In genomic region chr1:3213730-3214129, GRCh38 we compare ENCODE assay signal across 31 cellular contexts.
DNase-seq lines count a peak whose midpoint lies in the region; TF ChIP-seq lines count a peak whose summit lies in the region.
"Had no signal": no experiment of that assay in that cellular context is flagged by ENCODE, and none has a peak within 500 bp of the region (broad histone marks: within the 10 kb centered on the region; RNA-seq: fewer than 3 reads in every experiment).

No MANE protein-coding gene starts in this region.

- no peaks in the 10 kb centered on the region for H3K9me3 Mint-ChIP-seq in activated CD4-positive, alpha-beta memory T cell treated with anti-CD3 and anti-CD28 coated beads, Interleukin-2, amount 10 ng/mL, durations not matched to agents 7 days and 5 days
- H3K9me3 Mint-ChIP-seq: activated CD4-positive, alpha-beta T cell treated with anti-CD3 and anti-CD28 coated beads, Interleukin-2, amount 10 ng/mL, durations not matched to agents 7 days and 5 days; activated naive CD4-positive, alpha-beta T cell treated with anti-CD3 and anti-CD28 coated beads for 36 hours; CD8-positive, alpha-beta memory T cell; dendritic cell treated with granulocyte-macrophage colony-stimulating factor and Interleukin-4, amounts not matched to agents 40 ng/mL and 50 ng/mL, for 4 days; endodermal cell; H9; IgD-negative memory B cell; immature natural killer cell; natural killer cell treated with Interleukin-12 subunit alpha and Interleukin-12 subunit beta and Interleukin-15 and Interleukin-18, amount 100 ng/mL, for 72 hours; type B pancreatic cell had no signal

- H3K27me3 ChIP-seq in BE2C (peaks cover 4% of the 10 kb centered on the region), adrenal gland (peaks cover 8% of the 10 kb centered on the region)
- H3K27me3 ChIP-seq: cardiac muscle cell had no signal

- no peaks in the 10 kb centered on the region for H3K4me1 ChIP-seq in BE2C
- H3K4me1 ChIP-seq in adrenal gland (replicated peaks in 1 of 2): no peaks in the 10 kb centered on the region

- no peaks in the 10 kb centered on the region for H3K36me3 ChIP-seq in BE2C
- H3K36me3 ChIP-seq in adrenal gland (replicated peaks in 1 of 2): no peaks in the 10 kb centered on the region
- H3K36me3 ChIP-seq: cardiac muscle cell, esophagus squamous epithelium, lower lobe of right lung had no signal

- POLR2A ChIA-PET in activated CD4-positive, alpha-beta memory T cell treated with anti-CD3 and anti-CD28 coated beads, Interleukin-2, amount 10 ng/mL, durations not matched to agents 7 days and 5 days (lab: Charles Lee): no interaction called here

- no peak for TF ChIP-seq POLR2A in adrenal gland (IDR thresholded peaks at IDR 0.05)

- H3K27ac Mint-ChIP-seq in activated CD4-positive, alpha-beta memory T cell treated with anti-CD3 and anti-CD28 coated beads, Interleukin-2, amount 10 ng/mL, durations not matched to agents 7 days and 5 days: no peak overlapping the region
- H3K27ac Mint-ChIP-seq: activated CD4-positive, alpha-beta T cell treated with anti-CD3 and anti-CD28 coated beads, Interleukin-2, amount 10 ng/mL, durations not matched to agents 7 days and 5 days; activated naive CD4-positive, alpha-beta T cell treated with anti-CD3 and anti-CD28 coated beads for 36 hours; B cell; CD8-positive, alpha-beta memory T cell; dendritic cell treated with granulocyte-macrophage colony-stimulating factor and Interleukin-4, amounts not matched to agents 40 ng/mL and 50 ng/mL, for 4 days; endodermal cell; H9; IgD-negative memory B cell; immature natural killer cell; natural killer cell treated with Interleukin-12 subunit alpha and Interleukin-12 subunit beta and Interleukin-15 and Interleukin-18, amount 100 ng/mL, for 72 hours; type B pancreatic cell had no signal

- H3K36me3 Mint-ChIP-seq in activated CD4-positive, alpha-beta memory T cell treated with anti-CD3 and anti-CD28 coated beads, Interleukin-2, amount 10 ng/mL, durations not matched to agents 7 days and 5 days (ENCODE audit: low read depth): no peaks in the 10 kb centered on the region
- H3K36me3 Mint-ChIP-seq: CD8-positive, alpha-beta memory T cell; IgD-negative memory B cell; immature natural killer cell; natural killer cell treated with Interleukin-12 subunit alpha and Interleukin-12 subunit beta and Interleukin-15 and Interleukin-18, amount 100 ng/mL, for 72 hours; type B pancreatic cell had no signal

- no peaks in the 10 kb centered on the region for H3K4me1 Mint-ChIP-seq in activated CD4-positive, alpha-beta memory T cell treated with anti-CD3 and anti-CD28 coated beads, Interleukin-2, amount 10 ng/mL, durations not matched to agents 7 days and 5 days
- H3K4me1 Mint-ChIP-seq: activated CD4-positive, alpha-beta T cell treated with anti-CD3 and anti-CD28 coated beads, Interleukin-2, amount 10 ng/mL, durations not matched to agents 7 days and 5 days; B cell; CD8-positive, alpha-beta memory T cell; endodermal cell; IgD-negative memory B cell; immature natural killer cell had no signal

- intact Hi-C loops in adrenal gland (cut with DNase I): no loop called here

- peak; percentile 18 for DNase-seq in BE2C
- peak in 4 of 7 donors; percentile 16 to 52 (median 40) for DNase-seq in adrenal gland
- peak; percentile 64 for DNase-seq in kidney tubule cell (ENCODE audit: low spot score)
- DNase-seq in renal cortical epithelial cell (ENCODE audit: low read depth): peak; percentile 52
- no peak for DNase-seq in activated naive CD4-positive, alpha-beta T cell treated with anti-CD3 and anti-CD28 coated beads, Interleukin-2, amount 50 U/mL, for 16 hours
- DNase-seq in activated CD4-positive, alpha-beta T cell treated with anti-CD3 and anti-CD28 coated beads for 4 hours: no peak
- no peak for DNase-seq in activated CD4-positive, alpha-beta memory T cell treated with anti-CD3 and anti-CD28 coated beads, Interleukin-2, amount 10 ng/mL, durations not matched to agents 7 days and 5 days
- no peak for DNase-seq in NCI-H510A treated with DMSO at 0.1 percent for 48 hours (lab: John Stamatoyannopoulos, UW)
- DNase-seq: activated CD4-positive, alpha-beta T cell treated with anti-CD3 and anti-CD28 coated beads, Interleukin-2, amount 10 ng/mL, durations not matched to agents 7 days and 5 days; activated naive CD4-positive, alpha-beta T cell treated with anti-CD3 and anti-CD28 coated beads for 36 hours; amygdala; CD8-positive, alpha-beta memory T cell; DMS153; endodermal cell; esophagus squamous epithelium; foreskin melanocyte; GDM1; H9; hypothalamus; immature natural killer cell; lower lobe of right lung; NCI-H446 treated with DMSO at 0.1 percent for 48 hours; posterior cingulate gyrus; stimulated activated CD8-positive, alpha-beta memory T cell treated with anti-CD3 and anti-CD28 coated beads, Interleukin-4, amount 100 ng/mL, for 48 hours had no signal

- H3K4me3 ChIP-seq in BE2C (ENCODE audit: low read depth, low read length): no peak overlapping the region
- H3K4me3 ChIP-seq in adrenal gland: no peak overlapping the region
- H3K4me3 ChIP-seq: cardiac muscle cell, esophagus squamous epithelium, lower lobe of right lung, SK-N-MC had no signal

- CTCF ChIA-PET in activated CD4-positive, alpha-beta memory T cell treated with anti-CD3 and anti-CD28 coated beads, Interleukin-2, amount 10 ng/mL, durations not matched to agents 7 days and 5 days (lab: Charles Lee): no interaction called here

- no peaks in the 10 kb centered on the region for H3K27me3 Mint-ChIP-seq in activated CD4-positive, alpha-beta memory T cell treated with anti-CD3 and anti-CD28 coated beads, Interleukin-2, amount 10 ng/mL, durations not matched to agents 7 days and 5 days
- H3K27me3 Mint-ChIP-seq: activated CD4-positive, alpha-beta T cell treated with anti-CD3 and anti-CD28 coated beads, Interleukin-2, amount 10 ng/mL, durations not matched to agents 7 days and 5 days; natural killer cell treated with Interleukin-12 subunit alpha and Interleukin-12 subunit beta and Interleukin-15 and Interleukin-18, amount 100 ng/mL, for 72 hours had no signal

- WGBS in adrenal gland, 4 donors: 34 to 65% (median 43%) methylated on average over 3 to 16 of the region's 16 CpGs

- TF ChIP-seq CTCF in BE2C (IDR thresholded peaks at IDR 0.05; ENCODE audit: low read depth, low read length): no peak
- TF ChIP-seq CTCF in adrenal gland (IDR thresholded peaks at IDR 0.05): no peak

- H3K27ac ChIP-seq in adrenal gland: no peak overlapping the region
- H3K27ac ChIP-seq: cardiac muscle cell, esophagus squamous epithelium, lower lobe of right lung, SK-N-MC had no signal

- no peaks in the 10 kb centered on the region for H3K9me3 ChIP-seq in BE2C
- no peaks in the 10 kb centered on the region for H3K9me3 ChIP-seq in adrenal gland (replicated peaks in 1 of 3)
- H3K9me3 ChIP-seq: esophagus squamous epithelium, lower lobe of right lung had no signal

- no peak overlapping the region for H3K4me3 Mint-ChIP-seq in activated CD4-positive, alpha-beta memory T cell treated with anti-CD3 and anti-CD28 coated beads, Interleukin-2, amount 10 ng/mL, durations not matched to agents 7 days and 5 days
- H3K4me3 Mint-ChIP-seq: activated CD4-positive, alpha-beta T cell treated with anti-CD3 and anti-CD28 coated beads, Interleukin-2, amount 10 ng/mL, durations not matched to agents 7 days and 5 days; activated naive CD4-positive, alpha-beta T cell treated with anti-CD3 and anti-CD28 coated beads for 36 hours; B cell; CD8-positive, alpha-beta memory T cell; dendritic cell treated with granulocyte-macrophage colony-stimulating factor and Interleukin-4, amounts not matched to agents 40 ng/mL and 50 ng/mL, for 4 days; endodermal cell; H9; IgD-negative memory B cell; immature natural killer cell; natural killer cell treated with Interleukin-12 subunit alpha and Interleukin-12 subunit beta and Interleukin-15 and Interleukin-18, amount 100 ng/mL, for 72 hours; type B pancreatic cell had no signal

Comparison
In these comparisons a context has a peak if more than half of its experiments do, and no peak if none do; other contexts are left out.
1. DNase-seq: peak in BE2C (single experiment), adrenal gland (4 of 7), kidney tubule cell (single experiment) and renal cortical epithelial cell (single experiment); none in activated naive CD4-positive, alpha-beta T cell treated with anti-CD3 and anti-CD28 coated beads, Interleukin-2, amount 50 U/mL, for 16 hours (single experiment), activated CD4-positive, alpha-beta T cell treated with anti-CD3 and anti-CD28 coated beads for 4 hours (0 of 2), activated CD4-positive, alpha-beta memory T cell treated with anti-CD3 and anti-CD28 coated beads, Interleukin-2, amount 10 ng/mL, durations not matched to agents 7 days and 5 days (single experiment) and NCI-H510A treated with DMSO at 0.1 percent for 48 hours (single experiment).